Comparison of ENCODE assay signal across 10 cellular contexts in the genomic region with DNA sequence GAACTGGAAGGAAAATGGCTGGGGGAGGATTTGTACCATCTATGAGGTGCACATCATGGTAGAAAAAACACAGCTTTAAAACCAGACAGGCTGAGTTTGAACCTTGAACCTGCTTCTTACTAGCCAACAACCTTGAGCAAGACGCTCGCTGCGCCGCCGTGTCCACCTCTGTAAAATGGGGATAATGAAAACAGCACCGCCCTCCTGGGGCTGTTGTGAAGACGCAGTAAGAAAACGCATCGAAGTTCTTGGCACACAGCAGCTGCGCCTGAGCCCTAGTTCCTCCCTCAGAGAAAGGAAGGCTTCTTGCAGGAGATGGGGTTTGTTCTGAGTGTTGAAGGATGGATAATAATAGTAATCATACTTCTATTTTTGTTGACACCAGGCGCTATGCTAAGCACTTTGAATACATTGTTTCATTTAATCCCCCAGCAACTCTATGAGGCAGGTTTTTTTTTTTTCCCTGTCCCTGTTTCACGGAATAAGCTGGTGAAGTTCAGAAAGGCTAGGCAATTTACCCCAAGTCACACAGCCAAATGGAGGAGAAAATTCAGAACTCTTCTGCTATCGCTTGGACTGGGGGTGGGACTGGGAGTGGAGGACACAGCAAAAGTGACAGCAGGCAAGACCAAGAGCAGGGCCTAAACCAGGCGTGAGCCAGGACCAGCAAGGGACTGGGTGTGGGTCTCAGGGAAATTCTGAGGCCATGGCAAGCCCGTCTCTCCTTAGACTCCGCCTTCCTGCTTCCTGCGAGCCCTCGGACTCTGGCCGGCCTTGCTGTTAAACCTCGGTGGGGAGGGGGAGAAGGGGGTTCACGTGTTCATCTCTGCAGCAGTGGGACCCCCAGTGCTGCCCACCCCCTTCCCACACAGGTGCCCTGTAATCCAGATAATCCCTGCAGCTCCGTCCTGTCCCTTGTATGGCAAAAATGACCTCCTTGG.
A peak's percentile ranks its signal among the peaks of the same experiment; 100 is the strongest.
DNase-seq lines count a peak whose midpoint lies in the region; ATAC-seq, FAIRE-seq and TF ChIP-seq lines count a peak whose summit lies in the region.
"Had no signal": no experiment of that assay in that cellular context is flagged by ENCODE, and none has a peak within 500 bp of the region (broad histone marks: within the 10 kb centered on the region; RNA-seq: fewer than 3 reads in every experiment).

No MANE protein-coding gene starts in this region.

- H3K79me1 ChIP-seq in mesendoderm (ENCODE audit: low read length): no peaks in the 10 kb centered on the region

- FAIRE-seq in frontal cortex (lab: Jason Lieb, UNC): no peak

- ATAC-seq in activated naive CD8-positive, alpha-beta T cell treated with anti-CD3 and anti-CD28 coated beads, Interleukin-2, amount 50 U/mL, for 24 hours: no peak
- ATAC-seq in PC-3: no peak

- H3K9me3 ChIP-seq in PC-3 (ENCODE audit: low read length) (no peaks in the 10 kb centered on the region), left ventricle myocardium inferior (replicated peaks) (no peaks in the 10 kb centered on the region)

- H4K20me1 ChIP-seq in PC-3 (ENCODE audit: low read length): no peaks in the 10 kb centered on the region

- H2BK5ac ChIP-seq in mesendoderm (ENCODE audit: low read length): peak overlapping the region; percentile 57

- H3K4me1 Mint-ChIP-seq in activated naive CD8-positive, alpha-beta T cell treated with anti-CD3 and anti-CD28 coated beads, Interleukin-2, amount 50 U/mL, for 24 hours: peaks cover 78% of the 10 kb centered on the region
- H3K4me1 Mint-ChIP-seq in activated naive CD8-positive, alpha-beta T cell treated with anti-CD3 and anti-CD28 coated beads for 36 hours: peaks cover 55% of the 10 kb centered on the region

- H3K9me3 Mint-ChIP-seq in activated naive CD8-positive, alpha-beta T cell treated with anti-CD3 and anti-CD28 coated beads, Interleukin-2, amount 50 U/mL, for 24 hours: no peaks in the 10 kb centered on the region
- no peaks in the 10 kb centered on the region for H3K9me3 Mint-ChIP-seq in activated naive CD8-positive, alpha-beta T cell treated with anti-CD3 and anti-CD28 coated beads for 36 hours

- DNase-seq in activated naive CD8-positive, alpha-beta T cell treated with anti-CD3 and anti-CD28 coated beads, Interleukin-2, amount 50 U/mL, for 24 hours: no peak
- no peak for DNase-seq in activated naive CD8-positive, alpha-beta T cell treated with anti-CD3 and anti-CD28 coated beads for 36 hours
- no peak for DNase-seq in mesendoderm
- DNase-seq in PC-3: no peak
- DNase-seq in frontal cortex (ENCODE audit: low spot score in 2 of 2): no peak
- no peak for DNase-seq in SW 1271 (lab: John Stamatoyannopoulos, UW)
- DNase-seq in left ventricle myocardium inferior: no peak
- DNase-seq: activated gamma-delta T cell, cerebellar nuclear complex had no signal

- TF ChIP-seq CTCF in PC-3 (conservative IDR thresholded peaks at IDR 0.05; ENCODE audit: low read depth, low read length) (no peak), left ventricle myocardium inferior (IDR thresholded peaks at IDR 0.05; ENCODE audit: borderline replicate concordance) (no peak)

- H3K56ac ChIP-seq in mesendoderm (ENCODE audit: low read length): peak overlapping the region; percentile 74

- no peaks in the 10 kb centered on the region for H3K9me2 ChIP-seq in PC-3 (replicated peaks; ENCODE audit: low read length)

- H3K4me3 Mint-ChIP-seq in activated naive CD8-positive, alpha-beta T cell treated with anti-CD3 and anti-CD28 coated beads, Interleukin-2, amount 50 U/mL, for 24 hours: no peak overlapping the region
- no peak overlapping the region for H3K4me3 Mint-ChIP-seq in activated naive CD8-positive, alpha-beta T cell treated with anti-CD3 and anti-CD28 coated beads for 36 hours

- H4K8ac ChIP-seq in mesendoderm (ENCODE audit: low read depth, low read length): no peak overlapping the region

- no peaks in the 10 kb centered on the region for H3K36me3 Mint-ChIP-seq in activated naive CD8-positive, alpha-beta T cell treated with anti-CD3 and anti-CD28 coated beads, Interleukin-2, amount 50 U/mL, for 24 hours (ENCODE audit: low read depth)
- H3K36me3 Mint-ChIP-seq in activated naive CD8-positive, alpha-beta T cell treated with anti-CD3 and anti-CD28 coated beads for 36 hours: no peaks in the 10 kb centered on the region

- POLR2A ChIA-PET in PC-3 (lab: Charles Lee; ENCODE audit: unreplicated experiment): no interaction called here

- BruUV-seq in PC-3 (replicated peaks; lab: Mats Ljungman, UMichigan): no TSS peak

- H3K27ac ChIP-seq in angular gyrus (ENCODE audit: low read depth, low read length): peak overlapping the region; percentile 72
- no peak overlapping the region for H3K27ac ChIP-seq in mesendoderm (ENCODE audit: low read depth, low read length)
- H3K27ac ChIP-seq in PC-3 (ENCODE audit: low read length): no peak overlapping the region
- H3K27ac ChIP-seq in left ventricle myocardium inferior (replicated peaks): no peak overlapping the region

- no peak overlapping the region for H2AFZ ChIP-seq in PC-3 (ENCODE audit: low read length)

- H2BK120ac ChIP-seq in mesendoderm (ENCODE audit: low read depth, low read length): no peak overlapping the region

- H3K4me3 ChIP-seq in mesendoderm (ENCODE audit: low read length) (no peak overlapping the region), PC-3 (ENCODE audit: low read length) (no peak overlapping the region), left ventricle myocardium inferior (no peak overlapping the region)

- intact Hi-C loops in PC-3 (cut with micrococcal nuclease): no loop called here
- intact Hi-C loops in left ventricle myocardium inferior (cut with micrococcal nuclease): no loop called here

- CTCF ChIA-PET in PC-3 (lab: Charles Lee): no interaction called here

- peak overlapping the region; percentile 21 for H3K4ac ChIP-seq in mesendoderm (ENCODE audit: low read depth, low read length)

- H3K4me2 ChIP-seq in mesendoderm (ENCODE audit: low read length): peak overlapping the region; percentile 26
- H3K4me2 ChIP-seq in PC-3 (ENCODE audit: low read length): no peak overlapping the region

- H3K23ac ChIP-seq in mesendoderm (ENCODE audit: low read length): no peak overlapping the region

- no peaks in the 10 kb centered on the region for H3K36me3 ChIP-seq in mesendoderm (ENCODE audit: control insufficient read depth, insufficient read depth, low read length)
- H3K36me3 ChIP-seq in PC-3 (ENCODE audit: low read depth, low read length): no peaks in the 10 kb centered on the region
- no peaks in the 10 kb centered on the region for H3K36me3 ChIP-seq in left ventricle myocardium inferior

- H3K18ac ChIP-seq in mesendoderm (ENCODE audit: low read length): no peak overlapping the region

- H3F3A ChIP-seq in PC-3 (ENCODE audit: low read length, unreplicated experiment): peaks cover 6% of the 10 kb centered on the region

- peak overlapping the region; percentile 14 for H3K27ac Mint-ChIP-seq in activated naive CD8-positive, alpha-beta T cell treated with anti-CD3 and anti-CD28 coated beads, Interleukin-2, amount 50 U/mL, for 24 hours
- no peak overlapping the region for H3K27ac Mint-ChIP-seq in activated naive CD8-positive, alpha-beta T cell treated with anti-CD3 and anti-CD28 coated beads for 36 hours

- H3K79me2 ChIP-seq in mesendoderm (ENCODE audit: control insufficient read depth, insufficient read depth, low read length) (no peaks in the 10 kb centered on the region), PC-3 (ENCODE audit: low read length) (no peaks in the 10 kb centered on the region)

- H3K9ac ChIP-seq in mesendoderm (ENCODE audit: low read length) (peak overlapping the region; percentile 12), PC-3 (ENCODE audit: low read length) (no peak overlapping the region)

- WGBS in mesendoderm (ENCODE audit: extremely low coverage, insufficient coverage, low lambda C conversion rate): no CpG with 5 or more reads among the region's 22 CpGs

- no peak overlapping the region for H2BK15ac ChIP-seq in mesendoderm (replicated peaks; ENCODE audit: low read depth)

- H3K4me1 ChIP-seq in mesendoderm (ENCODE audit: control insufficient read depth, low read depth, low read length) (peaks cover 22% of the 10 kb centered on the region), PC-3 (ENCODE audit: insufficient read depth, low read length) (peaks cover 21% of the 10 kb centered on the region), left ventricle myocardium inferior (peaks cover 81% of the 10 kb centered on the region)

- no peak overlapping the region for H4K5ac ChIP-seq in mesendoderm (ENCODE audit: low read length)

- H3K27me3 Mint-ChIP-seq in activated naive CD8-positive, alpha-beta T cell treated with anti-CD3 and anti-CD28 coated beads, Interleukin-2, amount 50 U/mL, for 24 hours: no peaks in the 10 kb centered on the region
- no peaks in the 10 kb centered on the region for H3K27me3 Mint-ChIP-seq in activated naive CD8-positive, alpha-beta T cell treated with anti-CD3 and anti-CD28 coated beads for 36 hours

- H3K27me3 ChIP-seq in mesendoderm (ENCODE audit: insufficient read depth, low read length, poor library complexity): no peaks in the 10 kb centered on the region
- no peaks in the 10 kb centered on the region for H3K27me3 ChIP-seq in PC-3 (ENCODE audit: low read length)
- no peaks in the 10 kb centered on the region for H3K27me3 ChIP-seq in left ventricle myocardium inferior (ENCODE audit: low read depth)

- no peak overlapping the region for H2AK5ac ChIP-seq in mesendoderm (ENCODE audit: low read length)
